Comparison of ENCODE assay signal across 21 cellular contexts in the genomic region with DNA sequence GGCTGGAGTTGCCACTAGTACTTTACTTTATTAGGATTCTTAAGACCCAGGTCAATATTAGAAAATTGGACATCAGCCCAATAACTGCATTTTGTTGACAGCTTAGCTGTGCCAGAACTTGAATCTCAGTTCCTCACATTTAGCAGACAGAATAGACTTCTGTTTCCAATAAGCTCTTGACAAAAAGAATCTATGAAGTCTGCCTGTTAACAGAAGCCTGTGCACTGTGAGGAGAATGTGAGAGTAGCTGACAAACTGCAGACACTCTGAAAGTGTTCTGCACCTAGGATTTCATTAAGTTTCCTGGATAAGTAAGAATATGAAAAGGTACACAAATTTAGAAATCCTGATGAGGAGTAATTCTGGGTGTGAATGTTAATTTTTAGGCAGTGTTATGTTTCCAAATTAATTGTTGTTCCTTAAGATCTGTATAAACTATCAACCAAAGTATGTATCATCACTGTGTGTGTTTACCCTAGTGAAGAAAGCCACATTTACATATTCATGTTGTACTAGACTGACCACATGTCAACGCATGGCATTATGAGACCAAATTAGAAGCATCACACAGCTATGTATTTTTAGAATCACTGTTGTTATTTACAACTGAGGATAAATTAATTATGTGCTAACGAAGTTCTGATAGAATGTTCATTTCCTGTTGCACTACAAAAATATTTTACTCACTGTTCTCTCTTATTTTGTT.
"Had no signal": no experiment of that assay in that cellular context is flagged by ENCODE, and none has a peak within 500 bp of the region (broad histone marks: within the 10 kb centered on the region; RNA-seq: fewer than 3 reads in every experiment).

No MANE protein-coding gene starts in this region.

- H3K9ac ChIP-seq: parathyroid adenoma had no signal

- H3K9me3 ChIP-seq: stomach, suprapubic skin, transverse colon, vagina had no signal

- DNase-seq: activated CD4-positive, alpha-beta T cell treated with anti-CD3 and anti-CD28 coated beads for 1 hour; activated CD4-positive, alpha-beta T cell treated with anti-CD3 and anti-CD28 coated beads, Interleukin-2, amount 50 U/mL, for 1 hour; activated gamma-delta T cell treated with Interleukin-2 at 50 U/mL for 16 hours; activated T-cell treated with anti-CD3 and anti-CD28 coated beads, Interleukin-2, amount 50 U/mL, for 1 hour; aorta; central memory CD4-positive, alpha-beta T cell; dermis blood vessel endothelial cell; effector CD8-positive, alpha-beta T cell; erythroblast; foreskin fibroblast; naive B cell; nucleus accumbens; small intestine; stomach; transverse colon had no signal

- H3K27me3 ChIP-seq: stomach, suprapubic skin, transverse colon, vagina had no signal

- H3K27ac ChIP-seq: parathyroid adenoma, stomach, suprapubic skin, transverse colon, vagina had no signal

- ATAC-seq: sciatic nerve; stimulated activated memory B cell treated with anti-CD40 and anti-IgM and Interleukin-4, amounts not matched to agents 10 μg/mL and 1 μg/mL and 100 μg/mL, for 72 hours had no signal

- H3K79me2 ChIP-seq: parathyroid adenoma had no signal

- H2AFZ ChIP-seq: parathyroid adenoma had no signal

- H3K4me3 ChIP-seq: lung, stomach, suprapubic skin, transverse colon, vagina had no signal

- H3K4me1 ChIP-seq: parathyroid adenoma, stomach, suprapubic skin, transverse colon, vagina had no signal

- H3K36me3 ChIP-seq: stomach, suprapubic skin, transverse colon, vagina had no signal
